20 cellular contexts compared by ENCODE assay signal in genomic region chr17:61947367-61948078, GRCh38.
"Had no signal": no experiment of that assay in that cellular context is flagged by ENCODE, and none has a peak within 500 bp of the region (broad histone marks: within the 10 kb centered on the region; RNA-seq: fewer than 3 reads in every experiment).

No MANE protein-coding gene starts in this region.

- DNase-seq: effector CD8-positive, alpha-beta T cell; heart left ventricle; hippocampal formation; mesendoderm; naive thymus-derived CD4-positive, alpha-beta T cell; nephron progenitor cell; retina; right lobe of liver; spleen; stimulated activated CD4-positive, alpha-beta T cell treated with anti-CD3 and anti-CD28 coated beads, Interleukin-15, amount 100 ng/mL, for 24 hours; stimulated activated CD4-positive, alpha-beta T cell treated with anti-CD3 and anti-CD28 coated beads, Interleukin-1b, Interleukin-23, amount 100 ng/mL, for 48 hours; stimulated activated CD4-positive, alpha-beta T cell treated with anti-CD3 and anti-CD28 coated beads, Interleukin-4, amount 100 ng/mL, for 24 hours; tibial artery; upper lobe of left lung had no signal

- H3K27ac Mint-ChIP-seq: nephron progenitor cell; stimulated activated memory B cell treated with anti-CD40 and anti-IgM and Interleukin-4, amounts not matched to agents 10 μg/mL and 1 μg/mL and 100 μg/mL, for 72 hours; stimulated activated naive CD8-positive, alpha-beta T cell treated with anti-CD3 and anti-CD28 coated beads, Interleukin-15, Interleukin-2, amounts not matched to agents 100 ng/mL and 50 ng/mL, for 24 hours had no signal

- H3K4me3 Mint-ChIP-seq: naive thymus-derived CD4-positive, alpha-beta T cell; nephron progenitor cell; stimulated activated memory B cell treated with anti-CD40 and anti-IgM and Interleukin-4, amounts not matched to agents 10 μg/mL and 1 μg/mL and 100 μg/mL, for 72 hours; stimulated activated naive CD8-positive, alpha-beta T cell treated with anti-CD3 and anti-CD28 coated beads, Interleukin-15, Interleukin-2, amounts not matched to agents 100 ng/mL and 50 ng/mL, for 24 hours had no signal

- H3K4me1 ChIP-seq: heart left ventricle, parathyroid adenoma, prostate gland, spleen, tibial artery, upper lobe of left lung, vagina had no signal

- H3K27me3 Mint-ChIP-seq: naive thymus-derived CD4-positive, alpha-beta T cell; stimulated activated memory B cell treated with anti-CD40 and anti-IgM and Interleukin-4, amounts not matched to agents 10 μg/mL and 1 μg/mL and 100 μg/mL, for 72 hours; stimulated activated naive CD8-positive, alpha-beta T cell treated with anti-CD3 and anti-CD28 coated beads, Interleukin-15, Interleukin-2, amounts not matched to agents 100 ng/mL and 50 ng/mL, for 24 hours had no signal

- H3K9me3 Mint-ChIP-seq: naive thymus-derived CD4-positive, alpha-beta T cell; nephron progenitor cell; stimulated activated memory B cell treated with anti-CD40 and anti-IgM and Interleukin-4, amounts not matched to agents 10 μg/mL and 1 μg/mL and 100 μg/mL, for 72 hours; stimulated activated naive CD8-positive, alpha-beta T cell treated with anti-CD3 and anti-CD28 coated beads, Interleukin-15, Interleukin-2, amounts not matched to agents 100 ng/mL and 50 ng/mL, for 24 hours had no signal

- H3K9me3 ChIP-seq: heart left ventricle, prostate gland, right lobe of liver, spleen, tibial artery, upper lobe of left lung, vagina had no signal

- ATAC-seq: esophagus mucosa; heart left ventricle; naive thymus-derived CD4-positive, alpha-beta T cell; stimulated activated memory B cell treated with anti-CD40 and anti-IgM and Interleukin-4, amounts not matched to agents 10 μg/mL and 1 μg/mL and 100 μg/mL, for 72 hours had no signal

- H3K4me3 ChIP-seq: heart left ventricle, prostate gland, right lobe of liver, spleen, tibial artery, upper lobe of left lung, vagina had no signal

- H3K4me1 Mint-ChIP-seq: nephron progenitor cell; stimulated activated memory B cell treated with anti-CD40 and anti-IgM and Interleukin-4, amounts not matched to agents 10 μg/mL and 1 μg/mL and 100 μg/mL, for 72 hours had no signal
